Comparison of ENCODE assay signal across 17 cellular contexts in genomic region chr3:22007376-22007775, GRCh38.
DNase-seq lines count a peak whose midpoint lies in the region; TF ChIP-seq lines count a peak whose summit lies in the region.
"Had no signal": no experiment of that assay in that cellular context is flagged by ENCODE, and none has a peak within 500 bp of the region (broad histone marks: within the 10 kb centered on the region; RNA-seq: fewer than 3 reads in every experiment).

No MANE protein-coding gene starts in this region.

- no peak overlapping the region for H3K4me3 ChIP-seq in adrenal gland

- no peaks in the 10 kb centered on the region for H3K9me3 ChIP-seq in adrenal gland (replicated peaks in 1 of 3)
- H3K9me3 ChIP-seq: BE2C had no signal

- peak; percentile 48 for DNase-seq in HuH-7.5 (ENCODE audit: low spot score)
- peak; percentile 76 for DNase-seq in NCI-H226
- DNase-seq in amniotic epithelial cell (ENCODE audit: low read depth) = peak; percentile 34
- peak; percentile 14 for DNase-seq in iris pigment epithelial cell (ENCODE audit: low read depth)
- no peak for DNase-seq in activated CD4-positive, alpha-beta T cell treated with anti-CD3 and anti-CD28 coated beads, Interleukin-2, amount 50 U/mL, for 4 hours
- no peak for DNase-seq in adrenal gland
- DNase-seq in activated gamma-delta T cell treated with Interleukin-2 at 50 U/mL for 16 hours = no peak
- DNase-seq: BE2C; CD8-positive, alpha-beta T cell; DND-41; HFFc6; NCI-H1092 treated with DMSO at 0.1 percent for 48 hours; NCI-H1694 treated with DMSO at 0.1 percent for 48 hours; NCI-H446; NCI-H748 treated with DMSO at 0.1 percent for 48 hours; SIG-M5; SW 1271 had no signal

- 70 to 74% (median 73%) methylated on average over 2 of the region's 2 CpGs for WGBS in adrenal gland, 4 donors

- no peaks in the 10 kb centered on the region for H3K27me3 ChIP-seq in adrenal gland
- H3K27me3 ChIP-seq: BE2C had no signal

- TF ChIP-seq CTCF in adrenal gland (IDR thresholded peaks at IDR 0.05) = no peak

- no peak overlapping the region for H3K27ac ChIP-seq in adrenal gland

- H3K4me1 ChIP-seq in adrenal gland (replicated peaks in 1 of 2) = no peaks in the 10 kb centered on the region
- H3K4me1 ChIP-seq: BE2C had no signal

- intact Hi-C loops in adrenal gland (cut with DNase I) = no loop called here

- no peaks in the 10 kb centered on the region for H3K36me3 ChIP-seq in adrenal gland (replicated peaks in 1 of 2)
- H3K36me3 ChIP-seq: BE2C had no signal

- no peak for TF ChIP-seq POLR2A in adrenal gland (IDR thresholded peaks at IDR 0.05)

Comparison
In these comparisons a context has a peak if more than half of its experiments do, and no peak if none do; other contexts are left out.
1. DNase-seq: peak in HuH-7.5 (single experiment), NCI-H226 (single experiment), amniotic epithelial cell (single experiment) and iris pigment epithelial cell (single experiment); none in activated CD4-positive, alpha-beta T cell treated with anti-CD3 and anti-CD28 coated beads, Interleukin-2, amount 50 U/mL, for 4 hours (0 of 2), adrenal gland (0 of 7) and activated gamma-delta T cell treated with Interleukin-2 at 50 U/mL for 16 hours (single experiment).